8 cellular contexts compared by ENCODE assay signal in genomic region chr3:111715911-111716523, GRCh38. TPM values are rescaled to one million over a fixed set of nuclear protein-coding genes. Genes with fewer than 3 reads are reported as not detected.
DNase-seq lines count a peak whose midpoint lies in the region; ATAC-seq, FAIRE-seq and TF ChIP-seq lines count a peak whose summit lies in the region.

No MANE protein-coding gene starts in this region.

- CTCF ChIA-PET in OCI-LY7 (lab: Charles Lee; ENCODE audit: unreplicated experiment), result interaction anchor here (0.6 to 1.3 kb wide), 6 partner anchors 23 to 263 kb away, joined by 3 to 4 read pairs (median 4); partner anchors contain the start of gene ABHD10

- H3K9me3 Mint-ChIP-seq in astrocyte (ENCODE audit: unreplicated experiment), result no peaks in the 10 kb centered on the region

- H3K4me3 Mint-ChIP-seq in astrocyte (ENCODE audit: unreplicated experiment), result peak overlapping the region; percentile 12

- ATAC-seq in aorta (ENCODE audit: low FRiP score) (no peak), HG03196 (IDR thresholded peaks at IDR 0.05; ENCODE audit: unreplicated experiment) (no peak)

- H3K27me3 Mint-ChIP-seq in astrocyte (ENCODE audit: low read depth, unreplicated experiment), result no peaks in the 10 kb centered on the region

- H3K4me2 ChIP-seq in OCI-LY7 (ENCODE audit: low read length) (no peak overlapping the region), astrocyte (ENCODE audit: low read length) (no peak overlapping the region)

- peaks cover 20% of the 10 kb centered on the region for H3K4me1 Mint-ChIP-seq in astrocyte (ENCODE audit: low read depth, unreplicated experiment)

- H3K4me3 ChIP-seq in BE2C (ENCODE audit: low read depth, low read length), result no peak overlapping the region
- no peak overlapping the region for H3K4me3 ChIP-seq in OCI-LY7 (ENCODE audit: low read depth, low read length, poor library complexity, severe bottlenecking)
- no peak overlapping the region for H3K4me3 ChIP-seq in astrocyte (ENCODE audit: insufficient read depth, low read depth, low read length)
- no peak overlapping the region for H3K4me3 ChIP-seq in aorta (ENCODE audit: low read length in 2 of 2)

- peak; percentile 81 for FAIRE-seq in GM12892 (lab: Jason Lieb, UNC)
- no peak for FAIRE-seq in astrocyte (lab: Jason Lieb, UNC)

- H3K36me3 Mint-ChIP-seq in astrocyte (ENCODE audit: low read depth, unreplicated experiment), result peaks cover 6% of the 10 kb centered on the region

- intact Hi-C loops in OCI-LY7 (cut with micrococcal nuclease; ENCODE audit: unreplicated experiment), result loop anchor here (5.0 kb wide), 1 partner anchor 146 kb away; no protein-coding TSS in a partner anchor
- intact Hi-C loops in aorta (cut with DNase I), result loop anchor here (2.0 to 5.0 kb wide), 4 partner anchors 86 to 251 kb away; no protein-coding TSS in a partner anchor

- peak overlapping the region; percentile 58 for H3K27ac Mint-ChIP-seq in astrocyte (ENCODE audit: unreplicated experiment)

- H2AFZ ChIP-seq in OCI-LY7 (ENCODE audit: low read length) (no peak overlapping the region), astrocyte (ENCODE audit: low read depth, low read length) (no peak overlapping the region)

- no peaks in the 10 kb centered on the region for H3K9me2 ChIP-seq in OCI-LY7 (ENCODE audit: insufficient read depth, low read length)

- no peaks in the 10 kb centered on the region for H3K36me3 ChIP-seq in BE2C
- H3K36me3 ChIP-seq in OCI-LY7 (ENCODE audit: insufficient read depth, low read length), result no peaks in the 10 kb centered on the region
- no peaks in the 10 kb centered on the region for H3K36me3 ChIP-seq in astrocyte (ENCODE audit: insufficient read depth, low read length)
- no peaks in the 10 kb centered on the region for H3K36me3 ChIP-seq in aorta (ENCODE audit: control insufficient read depth in 1 of 2, insufficient read depth in 2 of 2, low read length in 1 of 2)

- H3K27me3 ChIP-seq in BE2C (no peaks in the 10 kb centered on the region), astrocyte (ENCODE audit: insufficient read depth, low read length) (no peaks in the 10 kb centered on the region), aorta (ENCODE audit: control insufficient read depth in 1 of 2, insufficient read depth in 2 of 2, low read length in 1 of 2) (no peaks in the 10 kb centered on the region)

- POLR2A ChIA-PET in OCI-LY7 (lab: Charles Lee), result interaction anchor here (0.6 to 1.3 kb wide), 4 partner anchors 242 to 1550 kb away, joined by 3 to 4 read pairs (median 3); no protein-coding TSS in a partner anchor

- H4K20me1 ChIP-seq in OCI-LY7 (ENCODE audit: insufficient read depth, low read length), result no peaks in the 10 kb centered on the region
- H4K20me1 ChIP-seq in astrocyte (ENCODE audit: insufficient read depth, low read length), result no peaks in the 10 kb centered on the region

- TF ChIP-seq POLR2A in GM12892 (IDR thresholded peaks at IDR 0.05; ENCODE audit: low read depth, low read length), result no peak

- H3K9me3 ChIP-seq in BE2C, result no peaks in the 10 kb centered on the region
- no peaks in the 10 kb centered on the region for H3K9me3 ChIP-seq in OCI-LY7 (ENCODE audit: low read length)
- no peaks in the 10 kb centered on the region for H3K9me3 ChIP-seq in astrocyte (ENCODE audit: insufficient read depth, low read depth, low read length)
- H3K9me3 ChIP-seq in aorta (ENCODE audit: control insufficient read depth, low read length), result no peaks in the 10 kb centered on the region

- DNase-seq in BE2C (peak; percentile 85), GM12892 (ENCODE audit: insufficient read length) (no peak), OCI-LY7 (ENCODE audit: low spot score) (peak; percentile 58), astrocyte (ENCODE audit: low read depth) (no peak), left kidney (ENCODE audit: low read depth, low spot score) (peak; percentile 34), aorta (peak; percentile 62 to 83), NCI-H2029 treated with DMSO at 0.1 percent for 48 hours (lab: John Stamatoyannopoulos, UW) (no peak)

- H3K4me1 ChIP-seq in BE2C, result peaks cover 12% of the 10 kb centered on the region
- peaks cover 19% of the 10 kb centered on the region for H3K4me1 ChIP-seq in OCI-LY7 (ENCODE audit: insufficient read depth, low read length, poor library complexity, severe bottlenecking)
- peaks cover 11% of the 10 kb centered on the region for H3K4me1 ChIP-seq in astrocyte (ENCODE audit: insufficient read depth, low read length)
- H3K4me1 ChIP-seq in aorta (ENCODE audit: control insufficient read depth in 1 of 2, insufficient read depth in 2 of 2, low read length in 2 of 2), result no peaks in the 10 kb centered on the region

- no peak overlapping the region for H3K9ac ChIP-seq in astrocyte (ENCODE audit: low read length)

- H3K27ac ChIP-seq in OCI-LY7 (ENCODE audit: low read depth, low read length, poor library complexity, severe bottlenecking) (no peak overlapping the region), astrocyte (ENCODE audit: low read depth, low read length) (no peak overlapping the region), aorta (ENCODE audit: low read depth in 1 of 2, low read length in 2 of 2) (no peak overlapping the region)

- BruUV-seq in OCI-LY7 (replicated peaks; lab: Mats Ljungman, UMichigan), result no TSS peak

- 23 to 24% methylated on average over 7 of the region's 7 CpGs for WGBS in aorta, 2 donors

- H3K79me2 ChIP-seq in OCI-LY7 (ENCODE audit: insufficient read depth, low read depth, low read length) (no peaks in the 10 kb centered on the region), astrocyte (ENCODE audit: insufficient read depth, low read length) (no peaks in the 10 kb centered on the region)

- TF ChIP-seq CTCF in BE2C (IDR thresholded peaks at IDR 0.05; ENCODE audit: low read depth, low read length) (peak; percentile 76), OCI-LY7 (conservative IDR thresholded peaks at IDR 0.05; ENCODE audit: low read length) (peak; percentile 78), astrocyte (IDR thresholded peaks at IDR 0.05; ENCODE audit: insufficient read depth, low read depth, low read length) (peak; percentile 66)

RNA-seq across cellular contexts. Expression of gene PLCXD2, which starts 41.5 kb away (rescaled TPM):
- polyA plus RNA-seq in BE2C (2012; ENCODE audit: insufficient read depth, insufficient read length, low read depth), result 0.29 TPM
- polyA plus RNA-seq in GM12892 (2012; ENCODE audit: missing spikeins), result 0.87 TPM
- total RNA-seq in OCI-LY7 (2014; rRNA removed; shearing (Covaris generic)), result 3.3 and 4.5 TPM in 2 replicates
- total RNA-seq in OCI-LY7 (2022) (3.8 and 4.3 TPM in 2 replicates), astrocyte (9.3 and 11.4 TPM in 2 replicates), aorta (1 to 10 TPM; 1.1 to 1.3 TPM)
- polyA plus RNA-seq in aorta, result under 1 TPM in 1 of 2 donors, not detected in 1; 0.15 TPM

Comparison
In these comparisons a context has a peak if more than half of its experiments do, and no peak if none do; other contexts are left out.
1. DNase-seq: peak in BE2C (single experiment), OCI-LY7 (single experiment), left kidney (single experiment) and aorta (2 of 2); none in GM12892 (single experiment), astrocyte (single experiment) and NCI-H2029 treated with DMSO at 0.1 percent for 48 hours (single experiment).
2. Peak in every context shown above with its lines, with median percentiles within 50 percentile points of each other: CTCF ChIP-seq.